ENCODE assay signal across 9 cellular contexts in genomic region chr15:64092075-64092820, GRCh38. TPM values are rescaled to one million over a fixed set of nuclear protein-coding genes. Genes with fewer than 3 reads are reported as not detected.
DNase-seq lines count a peak whose midpoint lies in the region; TF ChIP-seq lines count a peak whose summit lies in the region.
"Had no signal": no experiment of that assay in that cellular context is flagged by ENCODE, and none has a peak within 500 bp of the region (broad histone marks: within the 10 kb centered on the region; RNA-seq: fewer than 3 reads in every experiment).

No MANE protein-coding gene starts in this region.

- TF ChIP-seq EP300 in esophagus muscularis mucosa (IDR thresholded peaks at IDR 0.05) = no peak

- H3K4me3 ChIP-seq in SJCRH30 (peak overlapping the region; percentile 82), esophagus muscularis mucosa (peak overlapping the region; percentile 70 to 79 (median 74)), spleen (peak overlapping the region in 7 of 8 donors; percentile 72 to 95 (median 82))

- H3K4me1 ChIP-seq in SJCRH30 (peaks cover 6% of the 10 kb centered on the region; the same call in 1 of the 2 replicates), esophagus muscularis mucosa (peaks cover 46 to 52% (median 49%) of the 10 kb centered on the region in 4 donors), spleen (peaks cover 38 to 88% (median 73%) of the 10 kb centered on the region in 6 donors)

- H3K9me3 ChIP-seq in SJCRH30 (replicated peaks) (no peaks in the 10 kb centered on the region), esophagus muscularis mucosa (no peaks in the 10 kb centered on the region), spleen (no peaks in the 10 kb centered on the region)

- H3K36me3 ChIP-seq in SJCRH30 (peaks cover 11% of the 10 kb centered on the region), esophagus muscularis mucosa (peaks cover 0 to 14% (median 13%) of the 10 kb centered on the region in 4 donors), spleen (peaks cover 0 to 21% (median 13%) of the 10 kb centered on the region in 6 donors)

- DNase-seq in SHP77 treated with DMSO at 0.1 percent for 48 hours (lab: John Stamatoyannopoulos, UW) (peak; percentile 3), SHP77 (lab: John Stamatoyannopoulos, UW) (no peak), SJCRH30 (peak in 1 of 2 experiments; percentile 20), esophagus muscularis mucosa (ENCODE audit: extremely low spot score) (no peak), spleen (no peak), NCI-H446 treated with DMSO at 0.1 percent for 48 hours (lab: John Stamatoyannopoulos, UW) (no peak), activated gamma-delta T cell treated with Interleukin-2 at 50 U/mL for 16 hours (no peak)
- DNase-seq in activated effector memory CD4-positive, alpha-beta T cell treated with anti-CD3 and anti-CD28 coated beads, Interleukin-2, amount 50 U/mL, for 16 hours = no peak
- DNase-seq: activated CD4-positive, alpha-beta T cell treated with anti-CD3 and anti-CD28 coated beads for 1 hour had no signal

- H3K27ac ChIP-seq in SJCRH30 (peak overlapping the region; percentile 79; the same call in 1 of the 2 replicates), esophagus muscularis mucosa (replicated peaks in 1 of 4) (peak overlapping the region in 2 of 4 donors; percentile 86 to 89), spleen (peak overlapping the region; percentile 88 to 97 (median 94))

- no peak for TF ChIP-seq POLR2A in esophagus muscularis mucosa (IDR thresholded peaks at IDR 0.05; ENCODE audit: low read depth)
- TF ChIP-seq POLR2A in spleen (IDR thresholded peaks at IDR 0.05) = no peak

- H3K27me3 ChIP-seq in SJCRH30 (no peaks in the 10 kb centered on the region), esophagus muscularis mucosa (no peaks in the 10 kb centered on the region), spleen (replicated peaks in 1 of 7) (no peaks in the 10 kb centered on the region)

- TF ChIP-seq CTCF in esophagus muscularis mucosa (IDR thresholded peaks at IDR 0.05) (no peak), spleen (IDR thresholded peaks at IDR 0.05 in 8 of 11, conservative IDR thresholded peaks at IDR 0.05 in 3 of 11) (peak in 6 of 11 experiments; percentile 25 to 47 (median 28))

- intact Hi-C loops in esophagus muscularis mucosa (cut with DNase I) = no loop called here
- intact Hi-C loops in spleen (cut with DNase I; ENCODE audit: low total_unique reads) = no loop called here

RNA-seq across cellular contexts. Expression of gene CIAO2A, which starts 1.4 kb away (rescaled TPM):
- 126 and 143 TPM in 2 replicates for total RNA-seq in SJCRH30 (2014; rRNA removed; shearing (Covaris generic))
- total RNA-seq in esophagus muscularis mucosa = 10 to 100 TPM; 15.3 to 24.4 (median 20.4) TPM
- total RNA-seq in spleen = 100 to 1,000 TPM in 1 of 7 donors, 10 to 100 TPM in 6; 42.2 to 112 (median 53.4) TPM
- 100 to 1,000 TPM; 109 to 129 (median 122) TPM for polyA plus RNA-seq in spleen

RNA-seq across cellular contexts. Expression of gene SNX1, which starts 3.5 kb away (rescaled TPM):
- total RNA-seq in SJCRH30 (2014; rRNA removed; shearing (Covaris generic)) = 38.9 and 46.6 TPM in 2 replicates
- total RNA-seq in esophagus muscularis mucosa = 10 to 100 TPM; 79.4 to 93.0 (median 87.5) TPM
- total RNA-seq in spleen = 100 to 1,000 TPM in 6 of 7 donors, 10 to 100 TPM in 1; 99.9 to 161 (median 134) TPM
- polyA plus RNA-seq in spleen = 10 to 100 TPM; 45.5 to 73.7 (median 58.0) TPM

RNA-seq across cellular contexts. Expression of gene DAPK2, which starts 46.0 kb away (rescaled TPM):
- total RNA-seq in SJCRH30 (2014; rRNA removed; shearing (Covaris generic)) = 0.23 and 0.85 TPM in 2 replicates
- total RNA-seq in esophagus muscularis mucosa (10 to 100 TPM in 1 of 4 donors, 1 to 10 TPM in 3; 1.5 to 11.2 (median 7.3) TPM), spleen (10 to 100 TPM; 12.2 to 38.3 (median 20.6) TPM)
- polyA plus RNA-seq in spleen = 1 to 10 TPM; 4.9 to 7.6 (median 6.0) TPM

RNA-seq across cellular contexts. Expression of gene SNX22, which starts 59.3 kb away (rescaled TPM):
- total RNA-seq in SJCRH30 (2014; rRNA removed; shearing (Covaris generic)) = 1.5 and 1.6 TPM in 2 replicates
- total RNA-seq in esophagus muscularis mucosa = under 1 TPM in 3 of 4 donors, not detected in 1; 0.19 to 0.42 (median 0.33) TPM
- 10 to 100 TPM in 6 of 7 donors, 1 to 10 TPM in 1; 8.9 to 18.6 (median 13.6) TPM for total RNA-seq in spleen
- 10 to 100 TPM; 13.9 to 17.6 (median 17.1) TPM for polyA plus RNA-seq in spleen

Comparison
In these comparisons a context has a peak if more than half of its experiments do, and no peak if none do; other contexts are left out.
1. CTCF ChIP-seq: peak in spleen (6 of 11); none in esophagus muscularis mucosa (0 of 3).
2. Peak in every context shown above with its lines, with median percentiles within 50 percentile points of each other: H3K4me3 ChIP-seq.